In genomic region chr3:176354843-176355242, GRCh38 we compare ENCODE assay signal across 21 cellular contexts.
A peak's percentile ranks its signal among the peaks of the same experiment; 100 is the strongest.
DNase-seq lines count a peak whose midpoint lies in the region; FAIRE-seq and TF ChIP-seq lines count a peak whose summit lies in the region.
"Had no signal": no experiment of that assay in that cellular context is flagged by ENCODE, and none has a peak within 500 bp of the region (broad histone marks: within the 10 kb centered on the region; RNA-seq: fewer than 3 reads in every experiment).

No MANE protein-coding gene starts in this region.

- no peak for TF ChIP-seq EP300 in SK-N-SH (IDR thresholded peaks at IDR 0.05; ENCODE audit: borderline replicate concordance in 1 of 2, low read depth in 1 of 2, low read length in 1 of 2)

- H2AFZ ChIP-seq in SK-N-SH (ENCODE audit: low read depth) (no peak overlapping the region), hepatocyte (no peak overlapping the region), smooth muscle cell (ENCODE audit: low read depth) (no peak overlapping the region)
- H2AFZ ChIP-seq: GM23338 had no signal

- H3K27ac ChIP-seq in SK-N-SH (ENCODE audit: low read depth in 2 of 2, low read length in 1 of 2) (peak overlapping the region in 1 of 2 experiments; percentile 18; a peak in 1 of 4 replicates), spleen (no peak overlapping the region), hepatocyte (no peak overlapping the region), smooth muscle cell (ENCODE audit: low read depth) (no peak overlapping the region)
- H3K27ac ChIP-seq: A549 had no signal

- 15% methylated on average over 2 of the region's 2 CpGs for WGBS in SK-N-SH (ENCODE audit: low lambda C conversion rate)
- 76 to 88% (median 83%) methylated on average over 2 of the region's 2 CpGs for WGBS in spleen, 5 donors
- WGBS in hepatocyte (ENCODE audit: low lambda C conversion rate, missing lambda C conversion rate), result 62% methylated on average over 2 of the region's 2 CpGs
- 86% methylated on average over 2 of the region's 2 CpGs for WGBS in smooth muscle cell (ENCODE audit: low lambda C conversion rate)

- POLR2A ChIA-PET in SK-N-SH (lab: Yijun Ruan, JAX), result no interaction called here

- CTCF ChIA-PET in SK-N-SH (lab: Yijun Ruan, JAX), result no interaction called here

- TF ChIP-seq CTCF in AG09319 (IDR thresholded peaks at IDR 0.05; ENCODE audit: low read depth, low read length), result no peak
- TF ChIP-seq CTCF in SK-N-SH (IDR thresholded peaks at IDR 0.05), result no peak
- no peak for TF ChIP-seq CTCF in spleen (IDR thresholded peaks at IDR 0.05 in 8 of 11, conservative IDR thresholded peaks at IDR 0.05 in 3 of 11)
- TF ChIP-seq CTCF in hepatocyte (IDR thresholded peaks at IDR 0.05; ENCODE audit: poor library complexity), result no peak
- no peak for TF ChIP-seq CTCF in smooth muscle cell (IDR thresholded peaks at IDR 0.05; ENCODE audit: borderline replicate concordance, insufficient read depth, poor library complexity, severe bottlenecking)

- no peak for TF ChIP-seq POLR2A in spleen (IDR thresholded peaks at IDR 0.05)

- H3K4me2 ChIP-seq in SK-N-SH (no peak overlapping the region), hepatocyte (no peak overlapping the region), smooth muscle cell (no peak overlapping the region)
- H3K4me2 ChIP-seq: A549, GM23338 had no signal

- H4K20me1 ChIP-seq in SK-N-SH (ENCODE audit: insufficient read depth) (no peaks in the 10 kb centered on the region), hepatocyte (ENCODE audit: insufficient read depth, poor library complexity, severe bottlenecking) (no peaks in the 10 kb centered on the region), smooth muscle cell (ENCODE audit: low read depth) (no peaks in the 10 kb centered on the region)

- no peaks in the 10 kb centered on the region for H3K9me3 ChIP-seq in SK-N-SH
- peaks cover 0 to 9% (median 0%) of the 10 kb centered on the region in 8 donors for H3K9me3 ChIP-seq in spleen
- no peaks in the 10 kb centered on the region for H3K9me3 ChIP-seq in hepatocyte (ENCODE audit: low read depth)
- H3K9me3 ChIP-seq in smooth muscle cell (replicated peaks; ENCODE audit: low read depth), result no peaks in the 10 kb centered on the region
- H3K9me3 ChIP-seq: A549 had no signal

- no peak for TF ChIP-seq RAD21 in SK-N-SH (IDR thresholded peaks at IDR 0.05; ENCODE audit: low read length)

- H3K9me2 ChIP-seq in SK-N-SH, result no peaks in the 10 kb centered on the region
- no peaks in the 10 kb centered on the region for H3K9me2 ChIP-seq in hepatocyte (replicated peaks; ENCODE audit: insufficient read depth)

- no peak overlapping the region for H3K9ac ChIP-seq in SK-N-SH
- H3K9ac ChIP-seq in smooth muscle cell (ENCODE audit: low read depth), result no peak overlapping the region

- H3F3A ChIP-seq in SK-N-SH (replicated peaks; ENCODE audit: insufficient read depth), result no peaks in the 10 kb centered on the region
- H3F3A ChIP-seq in smooth muscle cell (ENCODE audit: low read depth), result no peaks in the 10 kb centered on the region

- H3K27me3 ChIP-seq in SK-N-SH (ENCODE audit: insufficient read depth), result no peaks in the 10 kb centered on the region
- H3K27me3 ChIP-seq in spleen (replicated peaks in 1 of 7), result no peaks in the 10 kb centered on the region
- H3K27me3 ChIP-seq in hepatocyte, result no peaks in the 10 kb centered on the region
- H3K27me3 ChIP-seq in smooth muscle cell (ENCODE audit: low read depth), result no peaks in the 10 kb centered on the region

- no peak overlapping the region for H3K4me3 ChIP-seq in SK-N-SH (ENCODE audit: low read depth in 2 of 2, low read length in 1 of 2)
- no peak overlapping the region for H3K4me3 ChIP-seq in spleen
- H3K4me3 ChIP-seq in hepatocyte, result no peak overlapping the region
- no peak overlapping the region for H3K4me3 ChIP-seq in smooth muscle cell
- H3K4me3 ChIP-seq: A549, GM23338 had no signal

- FAIRE-seq in endometrium (lab: Jason Lieb, UNC), result peak; percentile 91
- FAIRE-seq: A549, GM12891, GM18507 had no signal

- H3K4me1 ChIP-seq in SK-N-SH (ENCODE audit: control insufficient read depth in 1 of 2, insufficient read depth in 2 of 2, low read depth in 1 of 2, low read length in 1 of 2), result no peaks in the 10 kb centered on the region; a peak in 2 of 4 replicates
- H3K4me1 ChIP-seq in spleen, result no peaks in the 10 kb centered on the region
- no peaks in the 10 kb centered on the region for H3K4me1 ChIP-seq in hepatocyte (ENCODE audit: insufficient read depth)
- H3K4me1 ChIP-seq in smooth muscle cell (ENCODE audit: low read depth), result no peaks in the 10 kb centered on the region
- H3K4me1 ChIP-seq: A549 had no signal

- intact Hi-C loops in spleen (cut with DNase I; ENCODE audit: low total_unique reads), result no loop called here

- H3K79me2 ChIP-seq in SK-N-SH (ENCODE audit: insufficient read depth), result no peaks in the 10 kb centered on the region
- H3K79me2 ChIP-seq in hepatocyte, result no peaks in the 10 kb centered on the region
- no peaks in the 10 kb centered on the region for H3K79me2 ChIP-seq in smooth muscle cell (ENCODE audit: low read depth)

- peak; percentile 40 for DNase-seq in AG09319 (ENCODE audit: extremely low read depth, low read depth)
- peak; percentile 4 for DNase-seq in SK-N-SH
- peak; percentile 66 for DNase-seq in fibroblast of peridontal ligament (ENCODE audit: extremely low read depth)
- no peak for DNase-seq in spleen
- no peak for DNase-seq in hepatocyte (ENCODE audit: low spot score)
- no peak for DNase-seq in smooth muscle cell (lab: John Stamatoyannopoulos, UW; ENCODE audit: unreplicated experiment)
- DNase-seq: 8988T; ACHN; C1 segment of cervical spinal cord; Calu3; CD4-positive, alpha-beta memory T cell; COR-L47; DMS53; DMS79 treated with DMSO at 0.1 percent for 48 hours; GF-D8; H9 had no signal

- H3K36me3 ChIP-seq in SK-N-SH (replicated peaks in 1 of 2; ENCODE audit: control insufficient read depth in 1 of 2, insufficient read depth in 2 of 2, low read length in 1 of 2), result no peaks in the 10 kb centered on the region
- no peaks in the 10 kb centered on the region for H3K36me3 ChIP-seq in spleen
- no peaks in the 10 kb centered on the region for H3K36me3 ChIP-seq in hepatocyte (replicated peaks; ENCODE audit: insufficient read depth, low read depth)
- H3K36me3 ChIP-seq in smooth muscle cell (ENCODE audit: low read depth), result no peaks in the 10 kb centered on the region

TF ChIP-seq in SK-N-SH, 30 proteins besides CTCF, POLR2A, EP300 and RAD21:
- TF ChIP-seq JUND (IDR thresholded peaks at IDR 0.05) (no peak), FOSL2 (IDR thresholded peaks at IDR 0.05; ENCODE audit: borderline replicate concordance, low read depth) (no peak), MXI1 (IDR thresholded peaks at IDR 0.05; ENCODE audit: low read depth, low read length) (no peak), SIN3A (IDR thresholded peaks at IDR 0.05; ENCODE audit: borderline replicate concordance, low read depth, low read length) (no peak), ZBTB33 (IDR thresholded peaks at IDR 0.05; ENCODE audit: borderline replicate concordance, low read depth) (no peak), IRF3 (IDR thresholded peaks at IDR 0.05; ENCODE audit: low read depth, low read length) (no peak), FOXJ3 (CRISPR knock-in tag; IDR thresholded peaks at IDR 0.05) (no peak), PBX3 (IDR thresholded peaks at IDR 0.05) (no peak), EZH2phosphoT487 (IDR thresholded peaks at IDR 0.05; ENCODE audit: borderline replicate concordance, low read depth) (no peak), NRF1 (IDR thresholded peaks at IDR 0.05; ENCODE audit: low read depth, low read length) (no peak), RCOR1 (IDR thresholded peaks at IDR 0.05; ENCODE audit: low read length) (no peak), RXRA (IDR thresholded peaks at IDR 0.05; ENCODE audit: borderline replicate concordance, low read depth) (no peak), GABPA (IDR thresholded peaks at IDR 0.05; ENCODE audit: low read depth) (no peak), ELF1 (IDR thresholded peaks at IDR 0.05) (no peak), TEAD4 (IDR thresholded peaks at IDR 0.05; ENCODE audit: borderline replicate concordance, insufficient read depth) (no peak), YY1 (IDR thresholded peaks at IDR 0.05; ENCODE audit: low read depth) (no peak), GATA2 (CRISPR knock-in tag; IDR thresholded peaks at IDR 0.05) (no peak; the same call in 1 of the 2 replicates)

Comparison
In these comparisons a context has a peak if more than half of its experiments do, and no peak if none do; other contexts are left out.
1. DNase-seq: peak in AG09319 (single experiment), SK-N-SH (single experiment) and fibroblast of peridontal ligament (single experiment); none in spleen (single experiment), hepatocyte (single experiment) and smooth muscle cell (single experiment).